ENCODE assay signal across 15 cellular contexts in the genomic region with DNA sequence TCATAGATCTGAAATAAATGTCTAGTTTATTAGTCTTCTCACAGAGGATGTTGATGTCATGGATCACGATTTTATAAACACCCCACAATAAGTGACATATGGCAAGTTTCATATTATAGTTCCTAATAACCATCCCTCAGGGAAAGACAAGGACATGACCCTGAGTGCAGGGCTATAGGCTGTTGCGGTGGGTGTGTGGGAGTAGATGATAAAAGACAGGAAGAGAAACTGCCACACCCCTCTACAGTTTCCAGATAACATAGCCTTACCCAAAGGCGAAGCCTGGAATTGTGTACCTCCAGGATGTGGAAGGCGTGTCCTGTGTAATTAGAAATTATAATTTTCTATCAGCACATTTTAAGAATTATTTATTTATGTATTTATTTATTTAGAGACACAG. TPM values are rescaled to one million over a fixed set of nuclear protein-coding genes. Genes with fewer than 3 reads are reported as not detected.
DNase-seq lines count a peak whose midpoint lies in the region; ATAC-seq and TF ChIP-seq lines count a peak whose summit lies in the region.
"Had no signal": no experiment of that assay in that cellular context is flagged by ENCODE, and none has a peak within 500 bp of the region (broad histone marks: within the 10 kb centered on the region; RNA-seq: fewer than 3 reads in every experiment).

No MANE protein-coding gene starts in this region.

- H2AFZ ChIP-seq in mesenchymal stem cell (ENCODE audit: low read depth, low read length), result no peak overlapping the region

- TF ChIP-seq CTCF in Caco-2 (IDR thresholded peaks at IDR 0.05; ENCODE audit: insufficient read depth in 1 of 2, low read depth in 1 of 2, low read length in 1 of 2, severe bottlenecking in 1 of 2, unreplicated experiment in 1 of 2), result no peak

- peaks cover 9% of the 10 kb centered on the region for H3K4me1 Mint-ChIP-seq in Caco-2 (ENCODE audit: low read depth, unreplicated experiment)

- CTCF ChIA-PET in Caco-2 (lab: Charles Lee), result no interaction called here

- intact Hi-C loops in Caco-2 (cut with micrococcal nuclease; ENCODE audit: unreplicated experiment), result loop anchor here (2.0 to 5.0 kb wide), 2 partner anchors 83 to 96 kb away; no protein-coding TSS in a partner anchor
- intact Hi-C loops in left colon (cut with DNase I, micrococcal nuclease), result loop anchor here (5.0 to 10.0 kb wide), 4 partner anchors 81 to 407 kb away; no protein-coding TSS in a partner anchor

- peaks cover 0 to 22% (median 8%) of the 10 kb centered on the region in 11 experiments; a peak in 12 of 22 replicates for H4K20me1 ChIP-seq in BLaER1 treated with 17β-estradiol and CSF1 and Interleukin-3, amounts not matched to agents 10 nM and 100 nM

- peak overlapping the region in 7 of 11 experiments; percentile 18 to 96 (median 91); a peak in 13 of 22 replicates for H3K4me2 ChIP-seq in BLaER1 treated with 17β-estradiol and CSF1 and Interleukin-3, amounts not matched to agents 10 nM and 100 nM
- H3K4me2 ChIP-seq in mesenchymal stem cell (ENCODE audit: low read length, poor library complexity, severe bottlenecking), result no peak overlapping the region

- no peak overlapping the region for H3K14ac ChIP-seq in mesenchymal stem cell (ENCODE audit: low read length in 2 of 2)

- no TSS peak for BruUV-seq in Caco-2 (replicated peaks; lab: Mats Ljungman, UMichigan)

- ATAC-seq in left colon (peak; percentile 49), HG02798 (IDR thresholded peaks at IDR 0.05; ENCODE audit: poor library complexity, unreplicated experiment) (no peak), HG03280 (IDR thresholded peaks at IDR 0.05; ENCODE audit: unreplicated experiment) (no peak)
- ATAC-seq: T-helper 17 cell had no signal

- no peak overlapping the region for H4K8ac ChIP-seq in mesenchymal stem cell (ENCODE audit: low read length)

- H2BK120ac ChIP-seq in mesenchymal stem cell (ENCODE audit: low read depth, low read length), result no peak overlapping the region

- H3K27me3 ChIP-seq in BLaER1 treated with 17β-estradiol and CSF1 and Interleukin-3, amounts not matched to agents 10 nM and 100 nM, result no peaks in the 10 kb centered on the region; a peak in 1 of 22 replicates
- H3K27me3 ChIP-seq in Caco-2 (replicated peaks; ENCODE audit: control insufficient read depth, insufficient read depth, low read length) (no peaks in the 10 kb centered on the region), mesenchymal stem cell (ENCODE audit: control insufficient read depth in 1 of 2, insufficient read depth in 1 of 2, low read length in 2 of 2) (peaks cover 0 to 6% of the 10 kb centered on the region in 2 experiments)
- H3K27me3 ChIP-seq: Peyer's patch had no signal

- no peaks in the 10 kb centered on the region for H3K9me3 Mint-ChIP-seq in Caco-2 (ENCODE audit: unreplicated experiment)
- H3K9me3 Mint-ChIP-seq: activated CD4-positive, alpha-beta T cell treated with anti-CD3 and anti-CD28 coated beads, Interleukin-2, amount 10 ng/mL, durations not matched to agents 24 days and 14 days had no signal

- no peak overlapping the region for H3K4ac ChIP-seq in mesenchymal stem cell (ENCODE audit: low read depth in 1 of 2, low read length in 2 of 2)

- no peak overlapping the region for H3K4me3 Mint-ChIP-seq in Caco-2 (ENCODE audit: unreplicated experiment)
- H3K4me3 Mint-ChIP-seq: activated CD4-positive, alpha-beta T cell treated with anti-CD3 and anti-CD28 coated beads, Interleukin-2, amount 10 ng/mL, durations not matched to agents 24 days and 14 days; T-helper 17 cell had no signal

- H3K9me3 ChIP-seq in BLaER1 treated with 17β-estradiol and CSF1 and Interleukin-3, amounts not matched to agents 10 nM and 100 nM (replicated peaks in 1 of 11), result no peaks in the 10 kb centered on the region
- H3K9me3 ChIP-seq in Caco-2 (no peaks in the 10 kb centered on the region), mesenchymal stem cell (ENCODE audit: control insufficient read depth, low read length) (no peaks in the 10 kb centered on the region)
- H3K9me3 ChIP-seq: Peyer's patch, upper lobe of left lung had no signal

- POLR2A ChIA-PET in Caco-2 (lab: Charles Lee), result no interaction called here

- no CpG with 5 or more reads among the region's 4 CpGs for WGBS in mesenchymal stem cell

- no peak overlapping the region for H4K91ac ChIP-seq in mesenchymal stem cell (ENCODE audit: low read length)

- no peak overlapping the region for H3K4me3 ChIP-seq in BLaER1 treated with 17β-estradiol and CSF1 and Interleukin-3, amounts not matched to agents 10 nM and 100 nM
- no peak overlapping the region for H3K4me3 ChIP-seq in Caco-2 (ENCODE audit: low read depth, low read length)
- no peak overlapping the region for H3K4me3 ChIP-seq in mesenchymal stem cell (ENCODE audit: insufficient read depth in 1 of 2, low read depth in 1 of 2, low read length in 2 of 2)
- H3K4me3 ChIP-seq: coronary artery, Peyer's patch, upper lobe of left lung had no signal

- no peaks in the 10 kb centered on the region for H3K36me3 ChIP-seq in BLaER1 treated with 17β-estradiol and CSF1 and Interleukin-3, amounts not matched to agents 10 nM and 100 nM
- H3K36me3 ChIP-seq in Caco-2 (ENCODE audit: control insufficient read depth, insufficient read depth, low read length), result no peaks in the 10 kb centered on the region
- no peaks in the 10 kb centered on the region for H3K36me3 ChIP-seq in mesenchymal stem cell (ENCODE audit: control insufficient read depth in 1 of 2, insufficient read depth in 2 of 2, low read depth in 1 of 2, low read length in 2 of 2)
- H3K36me3 ChIP-seq: Peyer's patch, upper lobe of left lung had no signal

- no peaks in the 10 kb centered on the region for H3K27me3 Mint-ChIP-seq in Caco-2 (ENCODE audit: insufficient read depth, unreplicated experiment)

- no peak overlapping the region for H3K27ac ChIP-seq in BLaER1 treated with 17β-estradiol and CSF1 and Interleukin-3, amounts not matched to agents 10 nM and 100 nM
- no peak overlapping the region for H3K27ac ChIP-seq in mesenchymal stem cell (ENCODE audit: low read length, poor library complexity, severe bottlenecking)
- H3K27ac ChIP-seq: coronary artery, Peyer's patch, upper lobe of left lung had no signal

- H3K9ac ChIP-seq in BLaER1 treated with 17β-estradiol and CSF1 and Interleukin-3, amounts not matched to agents 10 nM and 100 nM, result no peak overlapping the region
- no peak overlapping the region for H3K9ac ChIP-seq in mesenchymal stem cell (ENCODE audit: low read length)

- no peak overlapping the region for H2BK12ac ChIP-seq in mesenchymal stem cell (ENCODE audit: low read length in 2 of 2)

- H2AK5ac ChIP-seq in mesenchymal stem cell (ENCODE audit: low read length, severe bottlenecking), result no peak overlapping the region

- peak overlapping the region; percentile 55 for H3K27ac Mint-ChIP-seq in Caco-2 (ENCODE audit: unreplicated experiment)
- H3K27ac Mint-ChIP-seq: activated CD4-positive, alpha-beta T cell treated with anti-CD3 and anti-CD28 coated beads, Interleukin-2, amount 10 ng/mL, durations not matched to agents 24 days and 14 days; T-helper 17 cell had no signal

- H3K23ac ChIP-seq in mesenchymal stem cell (ENCODE audit: low read length in 2 of 2), result no peak overlapping the region

- peaks cover 10% of the 10 kb centered on the region for H3K36me3 Mint-ChIP-seq in Caco-2 (ENCODE audit: insufficient read depth, unreplicated experiment)

- H2BK5ac ChIP-seq in mesenchymal stem cell (ENCODE audit: low read depth, low read length, poor library complexity, severe bottlenecking), result no peak overlapping the region

- no peak overlapping the region for H3K18ac ChIP-seq in mesenchymal stem cell (ENCODE audit: low read depth in 1 of 2, low read length in 2 of 2)

- H3K4me1 ChIP-seq in BLaER1 treated with 17β-estradiol and CSF1 and Interleukin-3, amounts not matched to agents 10 nM and 100 nM, result peaks cover 20 to 49% (median 36%) of the 10 kb centered on the region in 10 experiments
- no peaks in the 10 kb centered on the region for H3K4me1 ChIP-seq in Caco-2
- peaks cover 3% of the 10 kb centered on the region for H3K4me1 ChIP-seq in mesenchymal stem cell (ENCODE audit: control insufficient read depth, insufficient read depth, low read depth, low read length)

- H3K79me1 ChIP-seq in mesenchymal stem cell (replicated peaks; ENCODE audit: low read length, poor library complexity, severe bottlenecking), result peaks cover 6% of the 10 kb centered on the region

- peak in 1 of 2 experiments; percentile 35 for DNase-seq in Caco-2
- DNase-seq in NOMO-1 treated with DMSO at 0.1 percent for 48 hours (lab: John Stamatoyannopoulos, UW; ENCODE audit: unreplicated experiment), result peak; percentile 26
- DNase-seq in left colon, result peak; percentile 43 to 74
- no peak for DNase-seq in SHP77 treated with DMSO at 0.1 percent for 48 hours (lab: John Stamatoyannopoulos, UW)
- no peak for DNase-seq in mesenchymal stem cell
- DNase-seq: activated CD4-positive, alpha-beta T cell treated with anti-CD3 and anti-CD28 coated beads, Interleukin-2, amount 10 ng/mL, durations not matched to agents 24 days and 14 days; amygdala; C1 segment of cervical spinal cord; T-helper 17 cell; upper lobe of left lung had no signal

- H2BK15ac ChIP-seq in mesenchymal stem cell (ENCODE audit: low read depth, poor library complexity, severe bottlenecking), result no peak overlapping the region

RNA-seq across cellular contexts. Expression of a gene that starts 2.4 kb away (rescaled TPM):
- total RNA-seq in Caco-2 (2022) (84.4 and 85.4 TPM in 2 replicates), left colon (100 to 1,000 TPM; 176 to 332 TPM)
- polyA plus RNA-seq in mesenchymal stem cell (2013, experiment 1 of 2), result 9.4 TPM
- polyA plus RNA-seq in mesenchymal stem cell (2013, experiment 2 of 2), result 12.5 TPM

Comparison
In these comparisons a context has a peak if more than half of its experiments do, and no peak if none do; other contexts are left out.
1. DNase-seq: peak in NOMO-1 treated with DMSO at 0.1 percent for 48 hours (single experiment) and left colon (2 of 2); none in SHP77 treated with DMSO at 0.1 percent for 48 hours (single experiment) and mesenchymal stem cell (single experiment).